1 cellular context compared by ENCODE assay signal in the genomic region with DNA sequence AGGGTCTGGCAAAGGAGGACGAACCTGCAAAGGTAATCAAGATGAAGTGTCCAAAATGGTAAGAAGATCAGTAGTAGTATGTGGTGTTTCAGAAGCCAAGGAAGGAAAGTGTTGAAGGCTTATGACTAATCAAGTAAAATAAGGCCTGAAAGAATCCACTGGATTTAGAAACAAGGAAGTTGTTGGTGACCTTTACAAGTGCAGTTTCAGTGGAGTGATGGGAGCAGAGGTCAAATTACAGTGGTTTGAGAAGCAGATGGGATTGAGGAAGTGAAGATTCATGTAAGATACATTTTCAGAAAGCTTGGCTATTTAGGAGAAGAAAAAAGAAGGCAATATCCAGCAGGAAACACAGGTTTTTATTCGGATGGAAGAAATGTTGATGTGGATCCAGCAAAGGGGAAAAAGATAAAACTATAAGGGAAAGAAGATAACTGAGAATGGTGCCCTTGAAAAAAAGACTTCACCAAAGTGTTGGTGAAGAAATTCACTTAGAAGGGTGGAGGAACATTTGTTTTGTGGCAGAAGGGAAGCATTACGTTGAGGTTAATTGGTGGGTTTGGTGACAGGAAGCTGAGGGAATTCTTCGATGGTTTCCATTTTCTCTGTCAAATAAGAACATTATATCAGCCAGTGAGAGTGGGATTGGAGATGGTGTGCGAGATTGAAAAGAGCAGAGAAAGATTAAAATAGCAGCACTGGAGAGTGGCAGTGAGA.
TF ChIP-seq lines count a peak whose summit lies in the region.

No MANE protein-coding gene starts in this region.

TF ChIP-seq in GM12878, 131 proteins besides CTCF, POLR2A, EP300 and RAD21:
- TF ChIP-seq BHLHE40 (IDR thresholded peaks at IDR 0.05; ENCODE audit: borderline replicate concordance in 1 of 2, low read depth in 2 of 2, low read length in 1 of 2) = peak in 1 of 2 experiments; percentile 33; a peak in 1 of 4 replicates
- TF ChIP-seq SIX5 (IDR thresholded peaks at IDR 0.05; ENCODE audit: low read depth, low read length, severe bottlenecking) = no peak
- TF ChIP-seq POLR2AphosphoS5 (IDR thresholded peaks at IDR 0.05; ENCODE audit: low read length) = no peak
- peak; percentile 70 for TF ChIP-seq NFIC (IDR thresholded peaks at IDR 0.05; ENCODE audit: low read depth, low read length)
- TF ChIP-seq ZNF622 (IDR thresholded peaks at IDR 0.05) = no peak
- peak; percentile 14; the same call in 1 of the 2 replicates for TF ChIP-seq CBFB (IDR thresholded peaks at IDR 0.05; ENCODE audit: low read depth)
- TF ChIP-seq ETV6 (conservative IDR thresholded peaks at IDR 0.05 in 1 of 2, IDR thresholded peaks at IDR 0.05 in 1 of 2; ENCODE audit: borderline replicate concordance in 1 of 2, low read depth in 1 of 2) = peak in 1 of 2 experiments; percentile 38; a peak in 1 of 4 replicates
- TF ChIP-seq, protein P1, sequence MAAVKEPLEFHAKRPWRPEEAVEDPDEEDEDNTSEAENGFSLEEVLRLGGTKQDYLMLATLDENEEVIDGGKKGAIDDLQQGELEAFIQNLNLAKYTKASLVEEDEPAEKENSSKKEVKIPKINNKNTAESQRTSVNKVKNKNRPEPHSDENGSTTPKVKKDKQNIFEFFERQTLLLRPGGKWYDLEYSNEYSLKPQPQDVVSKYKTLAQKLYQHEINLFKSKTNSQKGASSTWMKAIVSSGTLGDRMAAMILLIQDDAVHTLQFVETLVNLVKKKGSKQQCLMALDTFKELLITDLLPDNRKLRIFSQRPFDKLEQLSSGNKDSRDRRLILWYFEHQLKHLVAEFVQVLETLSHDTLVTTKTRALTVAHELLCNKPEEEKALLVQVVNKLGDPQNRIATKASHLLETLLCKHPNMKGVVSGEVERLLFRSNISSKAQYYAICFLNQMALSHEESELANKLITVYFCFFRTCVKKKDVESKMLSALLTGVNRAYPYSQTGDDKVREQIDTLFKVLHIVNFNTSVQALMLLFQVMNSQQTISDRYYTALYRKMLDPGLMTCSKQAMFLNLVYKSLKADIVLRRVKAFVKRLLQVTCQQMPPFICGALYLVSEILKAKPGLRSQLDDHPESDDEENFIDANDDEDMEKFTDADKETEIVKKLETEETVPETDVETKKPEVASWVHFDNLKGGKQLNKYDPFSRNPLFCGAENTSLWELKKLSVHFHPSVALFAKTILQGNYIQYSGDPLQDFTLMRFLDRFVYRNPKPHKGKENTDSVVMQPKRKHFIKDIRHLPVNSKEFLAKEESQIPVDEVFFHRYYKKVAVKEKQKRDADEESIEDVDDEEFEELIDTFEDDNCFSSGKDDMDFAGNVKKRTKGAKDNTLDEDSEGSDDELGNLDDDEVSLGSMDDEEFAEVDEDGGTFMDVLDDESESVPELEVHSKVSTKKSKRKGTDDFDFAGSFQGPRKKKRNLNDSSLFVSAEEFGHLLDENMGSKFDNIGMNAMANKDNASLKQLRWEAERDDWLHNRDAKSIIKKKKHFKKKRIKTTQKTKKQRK (IDR thresholded peaks at IDR 0.05; ENCODE audit: low read depth, low read length) = no peak
- TF ChIP-seq JUNB (IDR thresholded peaks at IDR 0.05) = peak; percentile 31; the same call in 1 of the 2 replicates
- TF ChIP-seq POU2F2 (IDR thresholded peaks at IDR 0.05; ENCODE audit: borderline replicate concordance, low read depth, low read length) = no peak
- TF ChIP-seq, protein P2, sequence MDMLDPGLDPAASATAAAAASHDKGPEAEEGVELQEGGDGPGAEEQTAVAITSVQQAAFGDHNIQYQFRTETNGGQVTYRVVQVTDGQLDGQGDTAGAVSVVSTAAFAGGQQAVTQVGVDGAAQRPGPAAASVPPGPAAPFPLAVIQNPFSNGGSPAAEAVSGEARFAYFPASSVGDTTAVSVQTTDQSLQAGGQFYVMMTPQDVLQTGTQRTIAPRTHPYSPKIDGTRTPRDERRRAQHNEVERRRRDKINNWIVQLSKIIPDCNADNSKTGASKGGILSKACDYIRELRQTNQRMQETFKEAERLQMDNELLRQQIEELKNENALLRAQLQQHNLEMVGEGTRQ (IDR thresholded peaks at IDR 0.05; ENCODE audit: borderline replicate concordance, low read depth, low read length) = no peak
- TF ChIP-seq RUNX3 (IDR thresholded peaks at IDR 0.05; ENCODE audit: low read length) = peak; percentile 64
- TF ChIP-seq, protein P3, sequence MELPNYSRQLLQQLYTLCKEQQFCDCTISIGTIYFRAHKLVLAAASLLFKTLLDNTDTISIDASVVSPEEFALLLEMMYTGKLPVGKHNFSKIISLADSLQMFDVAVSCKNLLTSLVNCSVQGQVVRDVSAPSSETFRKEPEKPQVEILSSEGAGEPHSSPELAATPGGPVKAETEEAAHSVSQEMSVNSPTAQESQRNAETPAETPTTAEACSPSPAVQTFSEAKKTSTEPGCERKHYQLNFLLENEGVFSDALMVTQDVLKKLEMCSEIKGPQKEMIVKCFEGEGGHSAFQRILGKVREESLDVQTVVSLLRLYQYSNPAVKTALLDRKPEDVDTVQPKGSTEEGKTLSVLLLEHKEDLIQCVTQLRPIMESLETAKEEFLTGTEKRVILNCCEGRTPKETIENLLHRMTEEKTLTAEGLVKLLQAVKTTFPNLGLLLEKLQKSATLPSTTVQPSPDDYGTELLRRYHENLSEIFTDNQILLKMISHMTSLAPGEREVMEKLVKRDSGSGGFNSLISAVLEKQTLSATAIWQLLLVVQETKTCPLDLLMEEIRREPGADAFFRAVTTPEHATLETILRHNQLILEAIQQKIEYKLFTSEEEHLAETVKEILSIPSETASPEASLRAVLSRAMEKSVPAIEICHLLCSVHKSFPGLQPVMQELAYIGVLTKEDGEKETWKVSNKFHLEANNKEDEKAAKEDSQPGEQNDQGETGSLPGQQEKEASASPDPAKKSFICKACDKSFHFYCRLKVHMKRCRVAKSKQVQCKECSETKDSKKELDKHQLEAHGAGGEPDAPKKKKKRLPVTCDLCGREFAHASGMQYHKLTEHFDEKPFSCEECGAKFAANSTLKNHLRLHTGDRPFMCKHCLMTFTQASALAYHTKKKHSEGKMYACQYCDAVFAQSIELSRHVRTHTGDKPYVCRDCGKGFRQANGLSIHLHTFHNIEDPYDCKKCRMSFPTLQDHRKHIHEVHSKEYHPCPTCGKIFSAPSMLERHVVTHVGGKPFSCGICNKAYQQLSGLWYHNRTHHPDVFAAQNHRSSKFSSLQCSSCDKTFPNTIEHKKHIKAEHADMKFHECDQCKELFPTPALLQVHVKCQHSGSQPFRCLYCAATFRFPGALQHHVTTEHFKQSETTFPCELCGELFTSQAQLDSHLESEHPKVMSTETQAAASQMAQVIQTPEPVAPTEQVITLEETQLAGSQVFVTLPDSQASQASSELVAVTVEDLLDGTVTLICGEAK (IDR thresholded peaks at IDR 0.05; ENCODE audit: borderline replicate concordance) = no peak
- no peak for TF ChIP-seq MTA2 (IDR thresholded peaks at IDR 0.05; ENCODE audit: low read depth)
- peak; percentile 87 for TF ChIP-seq IKZF1 (conservative IDR thresholded peaks at IDR 0.05)
- no peak for TF ChIP-seq MXI1 (IDR thresholded peaks at IDR 0.05; ENCODE audit: low read depth, low read length)
- peak; percentile 91 to 92 for TF ChIP-seq IKZF2 (IDR thresholded peaks at IDR 0.05)
- TF ChIP-seq NBN (IDR thresholded peaks at IDR 0.05) = 0 out of 2 replicates have a peak, but pooled peaks have one; percentile 32
- TF ChIP-seq MYB (IDR thresholded peaks at IDR 0.05; ENCODE audit: borderline replicate concordance, low read depth, low read length) = no peak
- TF ChIP-seq CREM (IDR thresholded peaks at IDR 0.05; ENCODE audit: low read depth) = 0 out of 2 replicates have a peak, but pooled peaks have one; percentile 23
- peak; percentile 75 for TF ChIP-seq NR2C1 (IDR thresholded peaks at IDR 0.05)
- peak; percentile 78; the same call in 1 of the 2 replicates for TF ChIP-seq SPI1 (IDR thresholded peaks at IDR 0.05; ENCODE audit: borderline replicate concordance, insufficient read depth, low read depth, low read length)
- no peak for TF ChIP-seq LARP7 (IDR thresholded peaks at IDR 0.05)
- TF ChIP-seq NR2F1 (conservative IDR thresholded peaks at IDR 0.05) = peak; percentile 96
- TF ChIP-seq EED (IDR thresholded peaks at IDR 0.05; ENCODE audit: low read depth) = peak; percentile 85
